33 cellular contexts compared by ENCODE assay signal in genomic region chr10:107413971-107414370, GRCh38.
"Had no signal": no experiment of that assay in that cellular context is flagged by ENCODE, and none has a peak within 500 bp of the region (broad histone marks: within the 10 kb centered on the region; RNA-seq: fewer than 3 reads in every experiment).

No MANE protein-coding gene starts in this region.

- H3K27ac ChIP-seq: adrenal gland, ascending aorta, body of pancreas, brain microvascular endothelial cell, breast epithelium, cardiac muscle cell had no signal

- DNase-seq: activated effector memory CD4-positive, alpha-beta T cell treated with anti-CD3 and anti-CD28 coated beads, Interleukin-2, amount 50 U/mL, for 16 hours; activated effector memory CD4-positive, alpha-beta T cell treated with Interleukin-2 at 50 U/mL for 16 hours; activated gamma-delta T cell; activated gamma-delta T cell treated with Interleukin-2 at 50 U/mL for 16 hours; activated naive CD4-positive, alpha-beta T cell; activated naive CD4-positive, alpha-beta T cell treated with anti-CD3 and anti-CD28 coated beads for 36 hours; activated naive CD4-positive, alpha-beta T cell treated with anti-CD3 and anti-CD28 coated beads, Interleukin-2, amount 10 ng/mL, durations not matched to agents 7 days and 5 days; activated naive CD4-positive, alpha-beta T cell treated with anti-CD3 and anti-CD28 coated beads, Interleukin-2, amount 50 U/mL, for 16 hours; activated naive CD4-positive, alpha-beta T cell treated with Interleukin-2 at 50 U/mL for 16 hours; activated naive CD8-positive, alpha-beta T cell treated with anti-CD3 and anti-CD28 coated beads for 36 hours; activated naive CD8-positive, alpha-beta T cell treated with anti-CD3 and anti-CD28 coated beads, Interleukin-2, amount 10 ng/mL, durations not matched to agents 7 days and 5 days; activated naive CD8-positive, alpha-beta T cell treated with anti-CD3 and anti-CD28 coated beads, Interleukin-2, amount 50 U/mL, for 24 hours; activated T-cell treated with anti-CD3 and anti-CD28 coated beads, Interleukin-2, amount 50 U/mL, for 4 hours; activated T-cell treated with anti-CD3 and anti-CD28 coated beads, Interleukin-2, amount 50 U/mL, for 48 hours; activated T-cell treated with anti-CD3 and anti-CD28 coated beads, Interleukin-2, amount 50 U/mL, for 72 hours; adrenal gland; amniotic stem cell; amygdala; anterior cingulate cortex; aorta; body of pancreas; brain microvascular endothelial cell; caudate nucleus; central memory CD4-positive, alpha-beta T cell; cerebellar nuclear complex had no signal

- H3K36me3 ChIP-seq: adrenal gland, ascending aorta, brain microvascular endothelial cell, breast epithelium, cardiac muscle cell had no signal

- H3K4me1 ChIP-seq: adrenal gland, ascending aorta, body of pancreas, breast epithelium had no signal

- H3K27me3 ChIP-seq: adrenal gland, ascending aorta, body of pancreas, brain microvascular endothelial cell, breast epithelium, cardiac muscle cell had no signal

- FAIRE-seq: astrocyte, bronchial epithelial cell, colon had no signal

- ATAC-seq: activated naive CD4-positive, alpha-beta T cell treated with anti-CD3 and anti-CD28 coated beads, Interleukin-2, amount 50 U/mL, for 72 hours; activated naive CD8-positive, alpha-beta T cell treated with anti-CD3 and anti-CD28 coated beads, Interleukin-2, amount 50 U/mL, for 24 hours; activated T-cell treated with anti-CD3 and anti-CD28 coated beads, Interleukin-2, amount 50 U/mL, for 4 hours; activated T-cell treated with anti-CD3 and anti-CD28 coated beads, Interleukin-2, amount 50 U/mL, for 72 hours; activated T-helper 17 cell treated with anti-CD3 and anti-CD28 coated beads, Interleukin-2, amount 50 U/mL, for 72 hours; body of pancreas had no signal

- H3K4me3 ChIP-seq: adrenal gland, ascending aorta, body of pancreas, breast epithelium, cardiac muscle cell had no signal

- H3K9me3 ChIP-seq: adrenal gland, ascending aorta, body of pancreas, breast epithelium had no signal
